ENCODE assay signal across 9 cellular contexts in genomic region chr5:177116631-177117373, GRCh38. TPM values are rescaled to one million over a fixed set of nuclear protein-coding genes. Genes with fewer than 3 reads are reported as not detected.
A peak's percentile ranks its signal among the peaks of the same experiment; 100 is the strongest.
DNase-seq lines count a peak whose midpoint lies in the region; ATAC-seq and TF ChIP-seq lines count a peak whose summit lies in the region.
"Had no signal": no experiment of that assay in that cellular context is flagged by ENCODE, and none has a peak within 500 bp of the region (broad histone marks: within the 10 kb centered on the region; RNA-seq: fewer than 3 reads in every experiment).

No MANE protein-coding gene starts in this region.

- peak; percentile 70 for DNase-seq in GM13977 (ENCODE audit: low spot score)
- peak; percentile 86 for DNase-seq in RWPE1 (ENCODE audit: low spot score)
- DNase-seq in activated naive CD8-positive, alpha-beta T cell treated with anti-CD3 and anti-CD28 coated beads, Interleukin-2, amount 50 U/mL, for 16 hours (ENCODE audit: low read depth, low spot score): peak; percentile 64
- DNase-seq in left cardiac atrium: peak; percentile 94
- DNase-seq in retina: peak; percentile 94
- peak; percentile 92 for DNase-seq in ureter (ENCODE audit: low spot score)
- no peak for DNase-seq in NCI-H748 treated with DMSO at 0.1 percent for 48 hours (lab: John Stamatoyannopoulos, UW)
- DNase-seq in NCI-H446 (lab: John Stamatoyannopoulos, UW): no peak

- POLR2A ChIA-PET in RWPE1 (lab: Yijun Ruan, JAX; ENCODE audit: low non-redundant PET): no interaction called here

- CTCF ChIA-PET in RWPE1 (lab: Yijun Ruan, JAX): no interaction called here

- ATAC-seq in left cardiac atrium: peak; percentile 97 to 98

- intact Hi-C loops in left cardiac atrium (cut with DNase I): loop anchor here (10.0 kb wide), 3 partner anchors 118 to 188 kb away; partner anchors contain the start of genes PRELID1 (in 1 of the 2) and RAB24 (in 1 of the 2)

- H3K27ac ChIP-seq in RWPE1: 0 out of 2 replicates have a peak overlapping the region, but pooled peaks have one; percentile 0
- H3K27ac ChIP-seq: HL-60 had no signal

- TF ChIP-seq CTCF in GM13977 (IDR thresholded peaks at IDR 0.05; ENCODE audit: extremely low read depth, insufficient read depth, missing control alignments) (no peak), RWPE1 (conservative IDR thresholded peaks at IDR 0.05; ENCODE audit: low read depth) (no peak)

- in situ Hi-C loops in GM13977 (cut with MboI; ENCODE audit: low pct_unique_long_range_greater_than_20kb, low sequenced_read_pairs, unreplicated experiment): loop anchor here (25.0 kb wide), 1 partner anchor 455 kb away; no protein-coding TSS in a partner anchor

RNA-seq across cellular contexts. Expression of gene NSD1, which starts 16.8 kb away (rescaled TPM):
- total RNA-seq in left cardiac atrium (10 to 100 TPM; 40.6 to 44.2 TPM), ureter (118 TPM)

RNA-seq across cellular contexts. Expression of gene FGFR4, which starts 30.1 kb away (rescaled TPM):
- total RNA-seq in left cardiac atrium (1 to 10 TPM in 1 of 2 donors, under 1 TPM in 1; 0.92 to 1.4 TPM), ureter (6.4 TPM)

Comparison
In these comparisons a context has a peak if more than half of its experiments do, and no peak if none do; other contexts are left out.
1. DNase-seq: peak in GM13977 (single experiment), RWPE1 (single experiment), activated naive CD8-positive, alpha-beta T cell treated with anti-CD3 and anti-CD28 coated beads, Interleukin-2, amount 50 U/mL, for 16 hours (single experiment), left cardiac atrium (single experiment), retina (single experiment) and ureter (single experiment); none in NCI-H748 treated with DMSO at 0.1 percent for 48 hours (single experiment) and NCI-H446 (0 of 2).